Comparison of ENCODE assay signal across 1 cellular context in the genomic region with DNA sequence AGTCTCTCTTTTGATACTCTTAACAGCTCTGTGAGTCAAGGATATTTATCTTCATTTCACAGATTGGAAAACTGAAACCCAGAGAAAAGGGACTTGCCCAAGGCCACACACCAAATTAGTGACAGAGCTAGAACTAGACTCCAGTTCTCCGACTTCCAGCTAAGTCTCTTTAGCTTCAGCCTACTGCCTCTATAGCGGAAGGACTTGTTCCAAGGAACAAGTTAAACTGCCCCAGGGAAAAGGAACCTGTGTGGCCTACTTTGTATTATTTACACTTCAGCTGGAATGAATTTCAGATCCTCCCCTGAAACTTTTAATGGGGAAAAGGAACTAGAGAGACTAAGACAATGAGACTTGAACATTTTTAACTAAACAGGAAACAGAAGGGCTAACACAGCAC.
TF ChIP-seq lines count a peak whose summit lies in the region.

No MANE protein-coding gene starts in this region.

TF ChIP-seq in H1, 55 proteins besides CTCF, POLR2A, EP300 and RAD21:
- no peak for TF ChIP-seq BCL11A (IDR thresholded peaks at IDR 0.05; ENCODE audit: low read depth in 2 of 2, low read length in 2 of 2)
- TF ChIP-seq HDAC6 (IDR thresholded peaks at IDR 0.05; ENCODE audit: low read depth, low read length): no peak
- TF ChIP-seq CEBPB (IDR thresholded peaks at IDR 0.05; ENCODE audit: low read depth, low read length): no peak
